In genomic region chr19:5260381-5260967, GRCh38 we compare ENCODE assay signal across 16 cellular contexts.
DNase-seq lines count a peak whose midpoint lies in the region; ATAC-seq and TF ChIP-seq lines count a peak whose summit lies in the region.
"Had no signal": no experiment of that assay in that cellular context is flagged by ENCODE, and none has a peak within 500 bp of the region (broad histone marks: within the 10 kb centered on the region; RNA-seq: fewer than 3 reads in every experiment).

No MANE protein-coding gene starts in this region.

- TF ChIP-seq RAD21 in HCT116 (IDR thresholded peaks at IDR 0.05; ENCODE audit: low read depth) = no peak

- H3K4me1 Mint-ChIP-seq in H9 = no peaks in the 10 kb centered on the region

- intact Hi-C loops in HCT116 (cut with micrococcal nuclease) = no loop called here

- H2BK12ac ChIP-seq in mesenchymal stem cell (ENCODE audit: low read length in 2 of 2) (no peak overlapping the region), H9 (ENCODE audit: insufficient read length, low read depth, low read length) (no peak overlapping the region)

- RAD21 ChIA-PET in HCT116 (lab: Charles Lee; ENCODE audit: low non-redundant PET in 1 of 2, low total read pairs in 2 of 2, uncharacterized antibody in 2 of 2, unreplicated experiment in 2 of 2) = no interaction called here

- peaks cover 51 to 85% (median 78%) of the 10 kb centered on the region in 3 experiments for H3K36me3 Mint-ChIP-seq in H9 (ENCODE audit: insufficient read depth in 1 of 3, low read depth in 3 of 3)

- H3K4ac ChIP-seq in mesenchymal stem cell (ENCODE audit: low read depth in 1 of 2, low read length in 2 of 2) (no peak overlapping the region), H9 (ENCODE audit: low read depth, low read length) (no peak overlapping the region)

- H4K5ac ChIP-seq in H9 (ENCODE audit: insufficient read length, low read depth, low read length) = no peak overlapping the region

- no peak overlapping the region for H3T11ph ChIP-seq in H9 (ENCODE audit: low read length)

- no peaks in the 10 kb centered on the region for H3K27me3 Mint-ChIP-seq in H9 (ENCODE audit: low read depth)

- in situ Hi-C loops in ACHN (cut with HindIII; ENCODE audit: low pct_ligation_motif_present, low pct_unique_long_range_greater_than_20kb, low sequenced_read_pairs) = no loop called here

- peaks cover 0 to 11% of the 10 kb centered on the region in 2 experiments; a peak in 2 of 4 replicates for H3K4me1 ChIP-seq in HCT116 (ENCODE audit: control insufficient read depth in 1 of 2, insufficient read depth in 2 of 2, low read length in 2 of 2)
- no peaks in the 10 kb centered on the region for H3K4me1 ChIP-seq in mesenchymal stem cell (ENCODE audit: control insufficient read depth, insufficient read depth, low read depth, low read length)
- peaks cover 17% of the 10 kb centered on the region for H3K4me1 ChIP-seq in suprapubic skin
- H3K4me1 ChIP-seq in H9 (ENCODE audit: insufficient read depth, low read length) = no peaks in the 10 kb centered on the region
- H3K4me1 ChIP-seq: BE2C had no signal

- peaks cover 3 to 10% of the 10 kb centered on the region in 2 experiments; a peak in 4 of 5 replicates for H3K9me3 Mint-ChIP-seq in H9

- no peak overlapping the region for H3K4me3 ChIP-seq in HCT116 (replicated peaks in 1 of 2; ENCODE audit: low read depth in 1 of 2, low read length in 2 of 2)
- no peak overlapping the region for H3K4me3 ChIP-seq in mesenchymal stem cell (ENCODE audit: insufficient read depth in 1 of 2, low read depth in 1 of 2, low read length in 2 of 2)
- no peak overlapping the region for H3K4me3 ChIP-seq in suprapubic skin
- no peak overlapping the region for H3K4me3 ChIP-seq in foreskin fibroblast (ENCODE audit: low read depth in 1 of 2, low read length in 2 of 2)

- peak overlapping the region in 1 of 3 experiments; percentile 82; a peak in 1 of 7 replicates for H3K27ac Mint-ChIP-seq in H9
- H3K27ac Mint-ChIP-seq: CD8-positive, alpha-beta T cell had no signal

- H3K27me3 ChIP-seq in HCT116 (ENCODE audit: insufficient read depth, low read length) = no peaks in the 10 kb centered on the region
- H3K27me3 ChIP-seq in mesenchymal stem cell (ENCODE audit: control insufficient read depth in 1 of 2, insufficient read depth in 1 of 2, low read length in 2 of 2) = no peaks in the 10 kb centered on the region
- H3K27me3 ChIP-seq in suprapubic skin = no peaks in the 10 kb centered on the region
- no peaks in the 10 kb centered on the region for H3K27me3 ChIP-seq in H9 (ENCODE audit: insufficient read depth, low read length)
- H3K27me3 ChIP-seq: BE2C had no signal

- no peak for ATAC-seq in HCT116
- ATAC-seq: CD8-positive, alpha-beta T cell had no signal

- no peaks in the 10 kb centered on the region for H3K23me2 ChIP-seq in H9 (ENCODE audit: insufficient read length, low read depth, low read length, poor library complexity, severe bottlenecking)

- H3K4me2 ChIP-seq in HCT116 (ENCODE audit: low read length) (peak overlapping the region; percentile 41; the same call in 1 of the 2 replicates), mesenchymal stem cell (ENCODE audit: low read length, poor library complexity, severe bottlenecking) (no peak overlapping the region), H9 (ENCODE audit: insufficient read depth, insufficient read length, low read length) (no peak overlapping the region)

- no peak for DNase-seq in HCT116 (ENCODE audit: low read depth, low spot score)
- no peak for DNase-seq in mesenchymal stem cell
- DNase-seq in suprapubic skin (ENCODE audit: low spot score in 2 of 2) = no peak
- DNase-seq in foreskin fibroblast = no peak
- DNase-seq in H9 = no peak
- no peak for DNase-seq in ACHN
- DNase-seq: BE2C; CD8-positive, alpha-beta T cell; DMS79; HCEC 1CT; NCI-H1417; NCI-H187 treated with DMSO at 0.1 percent for 48 hours; NCI-H69; NK-92 treated with Interleukin-12 subunit alpha and Interleukin-12 subunit beta, amount 100 ng/mL, for 24 hours; OCI-M1 had no signal

- CTCF ChIA-PET in HCT116 (lab: Charles Lee) = no interaction called here

- peaks cover 6 to 16% of the 10 kb centered on the region in 2 experiments; a peak in 3 of 4 replicates for H3K36me3 ChIP-seq in HCT116 (ENCODE audit: control insufficient read depth in 1 of 2, insufficient read depth in 2 of 2, low read length in 2 of 2)
- H3K36me3 ChIP-seq in mesenchymal stem cell (ENCODE audit: control insufficient read depth in 1 of 2, insufficient read depth in 2 of 2, low read depth in 1 of 2, low read length in 2 of 2) = peaks cover 73 to 83% of the 10 kb centered on the region in 2 experiments
- peaks cover 49% of the 10 kb centered on the region for H3K36me3 ChIP-seq in suprapubic skin

- H4K91ac ChIP-seq in mesenchymal stem cell (ENCODE audit: low read length) (no peak overlapping the region), H9 (ENCODE audit: insufficient read length, low read depth, low read length) (no peak overlapping the region)

- no peak overlapping the region for H3K18ac ChIP-seq in mesenchymal stem cell (ENCODE audit: low read depth in 1 of 2, low read length in 2 of 2)
- no peak overlapping the region for H3K18ac ChIP-seq in H9 (ENCODE audit: insufficient read length, low read depth, low read length)

- no peak overlapping the region for H3K4me3 Mint-ChIP-seq in H9
- H3K4me3 Mint-ChIP-seq: CD8-positive, alpha-beta T cell had no signal

- H3K9ac ChIP-seq in HCT116 (ENCODE audit: low read length) (no peak overlapping the region), mesenchymal stem cell (ENCODE audit: low read length) (no peak overlapping the region), H9 (ENCODE audit: extremely low read depth, insufficient read length, low read length) (no peak overlapping the region)

- no peak overlapping the region for H2BK5ac ChIP-seq in mesenchymal stem cell (ENCODE audit: low read depth, low read length, poor library complexity, severe bottlenecking)
- H2BK5ac ChIP-seq in H9 (ENCODE audit: insufficient read length, low read length) = no peak overlapping the region

- H3K79me1 ChIP-seq in mesenchymal stem cell (replicated peaks; ENCODE audit: low read length, poor library complexity, severe bottlenecking) (peaks cover 2% of the 10 kb centered on the region), H9 (ENCODE audit: insufficient read depth, low read depth, low read length, poor library complexity, severe bottlenecking) (no peaks in the 10 kb centered on the region)

- H4K8ac ChIP-seq in mesenchymal stem cell (ENCODE audit: low read length) (no peak overlapping the region), H9 (replicated peaks; ENCODE audit: insufficient read length, low read depth, low read length) (no peak overlapping the region)

- H3K27ac ChIP-seq in HCT116 (ENCODE audit: low read depth, low read length) (no peak overlapping the region), VCaP (peak overlapping the region; percentile 74), mesenchymal stem cell (ENCODE audit: low read length, poor library complexity, severe bottlenecking) (no peak overlapping the region), suprapubic skin (peak overlapping the region; percentile 61), H9 (ENCODE audit: insufficient read length, low read depth, low read length) (no peak overlapping the region)

- peak overlapping the region; percentile 31 for H2BK15ac ChIP-seq in mesenchymal stem cell (ENCODE audit: low read depth, poor library complexity, severe bottlenecking)
- no peak overlapping the region for H2BK15ac ChIP-seq in H9 (ENCODE audit: low read depth, low read length)

- H3K9me2 ChIP-seq in HCT116 (ENCODE audit: insufficient read depth) = no peaks in the 10 kb centered on the region

- H3K14ac ChIP-seq in mesenchymal stem cell (ENCODE audit: low read length in 2 of 2) (no peak overlapping the region), H9 (ENCODE audit: insufficient read depth, low read length) (no peak overlapping the region)

- H3K23ac ChIP-seq in mesenchymal stem cell (ENCODE audit: low read length in 2 of 2) = no peak overlapping the region
- no peak overlapping the region for H3K23ac ChIP-seq in H9 (ENCODE audit: insufficient read length, low read depth, low read length)

- TF ChIP-seq POLR2A in HCT116 (IDR thresholded peaks at IDR 0.05; ENCODE audit: borderline replicate concordance, extremely low read depth, insufficient read depth, insufficient read length) (no peak), suprapubic skin (IDR thresholded peaks at IDR 0.05) (no peak)

- H3K79me2 ChIP-seq in HCT116 (ENCODE audit: insufficient read depth, low read length) (no peaks in the 10 kb centered on the region), H9 (ENCODE audit: insufficient read depth, low read length) (no peaks in the 10 kb centered on the region)

- no peak overlapping the region for H3K56ac ChIP-seq in H9 (ENCODE audit: insufficient read length, low read depth, low read length)

- no peak overlapping the region for H2AFZ ChIP-seq in HCT116 (ENCODE audit: low read depth, low read length, poor library complexity, severe bottlenecking)
- no peak overlapping the region for H2AFZ ChIP-seq in mesenchymal stem cell (ENCODE audit: low read depth, low read length)
- no peak overlapping the region for H2AFZ ChIP-seq in H9 (ENCODE audit: low read length)

- TF ChIP-seq EP300 in suprapubic skin (IDR thresholded peaks at IDR 0.05) = no peak

- no peak overlapping the region for H2AK5ac ChIP-seq in mesenchymal stem cell (ENCODE audit: low read length, severe bottlenecking)
- no peak overlapping the region for H2AK5ac ChIP-seq in H9 (ENCODE audit: insufficient read length, low read length)

- no peak for TF ChIP-seq CTCF in HCT116 (IDR thresholded peaks at IDR 0.05 in 2 of 3, conservative IDR thresholded peaks at IDR 0.05 in 1 of 3; ENCODE audit: borderline replicate concordance in 1 of 3, insufficient read depth in 1 of 3, low read depth in 2 of 3, low read length in 2 of 3)
- no peak for TF ChIP-seq CTCF in VCaP (conservative IDR thresholded peaks at IDR 0.05)
- no peak for TF ChIP-seq CTCF in suprapubic skin (IDR thresholded peaks at IDR 0.05)
- TF ChIP-seq CTCF in foreskin fibroblast (IDR thresholded peaks at IDR 0.05; ENCODE audit: low read depth, low read length) = no peak
- TF ChIP-seq CTCF in H9 (conservative IDR thresholded peaks at IDR 0.05) = no peak

- H2BK120ac ChIP-seq in mesenchymal stem cell (ENCODE audit: low read depth, low read length) (no peak overlapping the region), H9 (ENCODE audit: low read depth, low read length, poor library complexity, severe bottlenecking) (no peak overlapping the region)

- no peak overlapping the region for H2BK20ac ChIP-seq in H9 (ENCODE audit: low read depth, low read length, poor library complexity, severe bottlenecking)

- 97% methylated on average over 20 of the region's 20 CpGs for WGBS in mesenchymal stem cell
- WGBS in suprapubic skin = 68% methylated on average over 12 of the region's 20 CpGs
- no CpG with 5 or more reads among the region's 20 CpGs for WGBS in H9 (ENCODE audit: extremely low coverage, insufficient read length, low lambda C conversion rate)

- POLR2A ChIA-PET in HCT116 (lab: Charles Lee) = no interaction called here

- H4K20me1 ChIP-seq in HCT116 (ENCODE audit: insufficient read depth) (no peaks in the 10 kb centered on the region), H9 (ENCODE audit: control insufficient read depth, insufficient read depth, insufficient read length) (no peaks in the 10 kb centered on the region)

- no TSS peak for BruUV-seq in HCT116 (replicated peaks; lab: Mats Ljungman, UMichigan)

- H3K9me3 ChIP-seq in HCT116 (ENCODE audit: control insufficient read depth in 1 of 2, insufficient read depth in 1 of 2, low read depth in 1 of 2, low read length in 2 of 2) (peaks cover 0 to 4% of the 10 kb centered on the region in 2 experiments; a peak in 1 of 4 replicates), mesenchymal stem cell (ENCODE audit: control insufficient read depth, low read length) (peaks cover 5% of the 10 kb centered on the region), suprapubic skin (peaks cover 4% of the 10 kb centered on the region), H9 (ENCODE audit: control insufficient read depth, low read depth, low read length) (no peaks in the 10 kb centered on the region)
- H3K9me3 ChIP-seq: BE2C had no signal

Comparison
In these comparisons a context has a peak if more than half of its experiments do, and no peak if none do; other contexts are left out.
1. H3K27ac ChIP-seq: peak in VCaP (single experiment) and suprapubic skin (single experiment); none in HCT116 (single experiment), mesenchymal stem cell (single experiment) and H9 (single experiment).